ENCODE assay signal across 8 cellular contexts in the genomic region with DNA sequence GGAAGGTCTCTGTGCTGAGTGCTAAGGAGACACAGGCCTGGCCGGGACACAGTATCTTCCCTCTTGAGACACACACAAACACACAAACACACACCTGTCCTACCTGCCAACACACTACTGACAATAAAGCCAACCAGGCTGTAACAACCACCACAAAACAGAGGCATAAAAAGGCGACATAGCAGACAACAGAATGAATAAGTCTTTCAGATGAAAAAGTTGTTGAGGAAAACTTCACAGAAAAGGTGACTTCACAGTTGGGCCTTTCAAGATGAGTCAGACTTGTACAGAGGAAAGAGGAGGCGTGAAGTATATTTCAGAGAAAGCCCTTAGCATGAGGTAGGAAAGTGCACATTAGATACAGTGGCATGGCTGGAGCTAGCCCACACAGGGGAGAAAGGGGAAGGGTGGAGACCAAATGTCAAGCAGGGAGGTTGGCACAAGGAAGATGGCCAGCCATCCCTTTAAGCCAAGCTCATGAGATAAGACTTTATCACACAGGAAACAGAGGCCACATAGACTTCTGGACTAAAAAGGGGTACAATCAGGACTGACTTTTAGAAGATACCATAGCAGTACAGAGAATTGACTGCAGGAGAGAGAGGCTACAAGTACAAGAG. TPM values are rescaled to one million over a fixed set of nuclear protein-coding genes. Genes with fewer than 3 reads are reported as not detected.
A peak's percentile ranks its signal among the peaks of the same experiment; 100 is the strongest.
DNase-seq lines count a peak whose midpoint lies in the region; ATAC-seq and TF ChIP-seq lines count a peak whose summit lies in the region.

No MANE protein-coding gene starts in this region.

- intact Hi-C loops in activated T-helper 2 cell treated with anti-CD3 and anti-CD28 coated beads, Interferon-gamma antibody, Interleukin-2, Interleukin-4, amounts not matched to agents 10 μg/mL and 5 μg/mL and 100 μg/mL, durations not matched to agents 14 hours and 24 hours and 36 hours (cut with micrococcal nuclease), result loop anchor here (1.0 to 10.0 kb wide), 4 partner anchors 10 to 90 kb away; no protein-coding TSS in a partner anchor

- H3K9me3 Mint-ChIP-seq in activated T-helper 2 cell treated with anti-CD3 and anti-CD28 coated beads, Interferon-gamma antibody, Interleukin-2, Interleukin-4, amounts not matched to agents 10 μg/mL and 5 μg/mL and 100 μg/mL, durations not matched to agents 14 hours and 24 hours and 36 hours, result peaks cover 4% of the 10 kb centered on the region
- no peaks in the 10 kb centered on the region for H3K9me3 Mint-ChIP-seq in stimulated activated memory B cell treated with anti-CD40 and anti-IgM and Interleukin-4, amounts not matched to agents 10 μg/mL and 1 μg/mL and 100 μg/mL, for 72 hours
- H3K9me3 Mint-ChIP-seq in WTC11, result no peaks in the 10 kb centered on the region

- no peaks in the 10 kb centered on the region for H4K20me1 ChIP-seq in BLaER1

- 0 out of 2 replicates have a peak, but pooled peaks cover 5% of the 10 kb centered on the region for H3K36me3 ChIP-seq in BLaER1

- H3K27ac Mint-ChIP-seq in activated T-helper 2 cell treated with anti-CD3 and anti-CD28 coated beads, Interferon-gamma antibody, Interleukin-2, Interleukin-4, amounts not matched to agents 10 μg/mL and 5 μg/mL and 100 μg/mL, durations not matched to agents 14 hours and 24 hours and 36 hours, result peak overlapping the region; percentile 96
- H3K27ac Mint-ChIP-seq in stimulated activated memory B cell treated with anti-CD40 and anti-IgM and Interleukin-4, amounts not matched to agents 10 μg/mL and 1 μg/mL and 100 μg/mL, for 72 hours, result peak overlapping the region; percentile 62
- H3K27ac Mint-ChIP-seq in WTC11, result no peak overlapping the region

- CTCF ChIA-PET in WTC11 (lab: Charles Lee), result no interaction called here

- no peak for TF ChIP-seq CTCF in WTC11 (IDR thresholded peaks at IDR 0.05)

- H3K9me3 ChIP-seq in BLaER1, result 0 out of 2 replicates have a peak, but pooled peaks cover 4% of the 10 kb centered on the region

- peaks cover 54% of the 10 kb centered on the region for H3K4me1 Mint-ChIP-seq in activated T-helper 2 cell treated with anti-CD3 and anti-CD28 coated beads, Interferon-gamma antibody, Interleukin-2, Interleukin-4, amounts not matched to agents 10 μg/mL and 5 μg/mL and 100 μg/mL, durations not matched to agents 14 hours and 24 hours and 36 hours (ENCODE audit: low read depth)
- H3K4me1 Mint-ChIP-seq in stimulated activated memory B cell treated with anti-CD40 and anti-IgM and Interleukin-4, amounts not matched to agents 10 μg/mL and 1 μg/mL and 100 μg/mL, for 72 hours, result peaks cover 53% of the 10 kb centered on the region
- H3K4me1 Mint-ChIP-seq in WTC11, result 0 out of 2 replicates have a peak, but pooled peaks cover 6% of the 10 kb centered on the region

- peak; percentile 27 for DNase-seq in activated T-helper 2 cell treated with anti-CD3 and anti-CD28 coated beads, Interferon-gamma antibody, Interleukin-2, Interleukin-4, amounts not matched to agents 10 μg/mL and 5 μg/mL and 100 μg/mL, durations not matched to agents 14 hours and 24 hours and 36 hours (ENCODE audit: low spot score)
- DNase-seq in cerebellar cortex (ENCODE audit: low spot score), result no peak
- no peak for DNase-seq in WTC11 (ENCODE audit: low spot score)
- no peak for DNase-seq in epidermal melanocyte (ENCODE audit: insufficient read length, low spot score)

- no peaks in the 10 kb centered on the region for H3K27me3 Mint-ChIP-seq in activated T-helper 2 cell treated with anti-CD3 and anti-CD28 coated beads, Interferon-gamma antibody, Interleukin-2, Interleukin-4, amounts not matched to agents 10 μg/mL and 5 μg/mL and 100 μg/mL, durations not matched to agents 14 hours and 24 hours and 36 hours (ENCODE audit: low read depth)
- H3K27me3 Mint-ChIP-seq in stimulated activated memory B cell treated with anti-CD40 and anti-IgM and Interleukin-4, amounts not matched to agents 10 μg/mL and 1 μg/mL and 100 μg/mL, for 72 hours, result no peaks in the 10 kb centered on the region
- no peaks in the 10 kb centered on the region for H3K27me3 Mint-ChIP-seq in WTC11 (ENCODE audit: low read depth)

- H3K27me3 ChIP-seq in BLaER1, result no peaks in the 10 kb centered on the region

- POLR2A ChIA-PET in WTC11 (lab: Charles Lee), result no interaction called here

- peaks cover 31% of the 10 kb centered on the region for H3K36me3 Mint-ChIP-seq in activated T-helper 2 cell treated with anti-CD3 and anti-CD28 coated beads, Interferon-gamma antibody, Interleukin-2, Interleukin-4, amounts not matched to agents 10 μg/mL and 5 μg/mL and 100 μg/mL, durations not matched to agents 14 hours and 24 hours and 36 hours (ENCODE audit: low read depth)
- H3K36me3 Mint-ChIP-seq in stimulated activated memory B cell treated with anti-CD40 and anti-IgM and Interleukin-4, amounts not matched to agents 10 μg/mL and 1 μg/mL and 100 μg/mL, for 72 hours, result peaks cover 21% of the 10 kb centered on the region
- H3K36me3 Mint-ChIP-seq in WTC11, result no peaks in the 10 kb centered on the region

- peak overlapping the region; percentile 51 for H3K4me3 Mint-ChIP-seq in activated T-helper 2 cell treated with anti-CD3 and anti-CD28 coated beads, Interferon-gamma antibody, Interleukin-2, Interleukin-4, amounts not matched to agents 10 μg/mL and 5 μg/mL and 100 μg/mL, durations not matched to agents 14 hours and 24 hours and 36 hours (ENCODE audit: low read depth)
- H3K4me3 Mint-ChIP-seq in stimulated activated memory B cell treated with anti-CD40 and anti-IgM and Interleukin-4, amounts not matched to agents 10 μg/mL and 1 μg/mL and 100 μg/mL, for 72 hours, result peak overlapping the region; percentile 25
- H3K4me3 Mint-ChIP-seq in WTC11, result no peak overlapping the region

- no peak overlapping the region for H3K27ac ChIP-seq in BLaER1

- H3K4me2 ChIP-seq in BLaER1, result peak overlapping the region; percentile 46

- ATAC-seq in GM19438 (IDR thresholded peaks at IDR 0.05; ENCODE audit: low read depth, unreplicated experiment) (peak; percentile 98), HG03378 (IDR thresholded peaks at IDR 0.05; ENCODE audit: unreplicated experiment) (peak; percentile 98), WTC11 (no peak)
- peak; percentile 93 for ATAC-seq in stimulated activated memory B cell treated with anti-CD40 and anti-IgM and Interleukin-4, amounts not matched to agents 10 μg/mL and 1 μg/mL and 100 μg/mL, for 72 hours

- no peak overlapping the region for H3K4me3 ChIP-seq in BLaER1

- no peak overlapping the region for H3K9ac ChIP-seq in BLaER1

- H3K4me1 ChIP-seq in BLaER1, result peaks cover 27% of the 10 kb centered on the region

TF ChIP-seq in WTC11, 78 proteins besides CTCF, POLR2A, EP300 and RAD21 (continues in another document):
- TF ChIP-seq, protein P1, sequence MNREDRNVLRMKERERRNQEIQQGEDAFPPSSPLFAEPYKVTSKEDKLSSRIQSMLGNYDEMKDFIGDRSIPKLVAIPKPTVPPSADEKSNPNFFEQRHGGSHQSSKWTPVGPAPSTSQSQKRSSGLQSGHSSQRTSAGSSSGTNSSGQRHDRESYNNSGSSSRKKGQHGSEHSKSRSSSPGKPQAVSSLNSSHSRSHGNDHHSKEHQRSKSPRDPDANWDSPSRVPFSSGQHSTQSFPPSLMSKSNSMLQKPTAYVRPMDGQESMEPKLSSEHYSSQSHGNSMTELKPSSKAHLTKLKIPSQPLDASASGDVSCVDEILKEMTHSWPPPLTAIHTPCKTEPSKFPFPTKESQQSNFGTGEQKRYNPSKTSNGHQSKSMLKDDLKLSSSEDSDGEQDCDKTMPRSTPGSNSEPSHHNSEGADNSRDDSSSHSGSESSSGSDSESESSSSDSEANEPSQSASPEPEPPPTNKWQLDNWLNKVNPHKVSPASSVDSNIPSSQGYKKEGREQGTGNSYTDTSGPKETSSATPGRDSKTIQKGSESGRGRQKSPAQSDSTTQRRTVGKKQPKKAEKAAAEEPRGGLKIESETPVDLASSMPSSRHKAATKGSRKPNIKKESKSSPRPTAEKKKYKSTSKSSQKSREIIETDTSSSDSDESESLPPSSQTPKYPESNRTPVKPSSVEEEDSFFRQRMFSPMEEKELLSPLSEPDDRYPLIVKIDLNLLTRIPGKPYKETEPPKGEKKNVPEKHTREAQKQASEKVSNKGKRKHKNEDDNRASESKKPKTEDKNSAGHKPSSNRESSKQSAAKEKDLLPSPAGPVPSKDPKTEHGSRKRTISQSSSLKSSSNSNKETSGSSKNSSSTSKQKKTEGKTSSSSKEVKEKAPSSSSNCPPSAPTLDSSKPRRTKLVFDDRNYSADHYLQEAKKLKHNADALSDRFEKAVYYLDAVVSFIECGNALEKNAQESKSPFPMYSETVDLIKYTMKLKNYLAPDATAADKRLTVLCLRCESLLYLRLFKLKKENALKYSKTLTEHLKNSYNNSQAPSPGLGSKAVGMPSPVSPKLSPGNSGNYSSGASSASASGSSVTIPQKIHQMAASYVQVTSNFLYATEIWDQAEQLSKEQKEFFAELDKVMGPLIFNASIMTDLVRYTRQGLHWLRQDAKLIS (CRISPR knock-in tag; IDR thresholded peaks at IDR 0.05; ENCODE audit: borderline replicate concordance), result no peak
- no peak for TF ChIP-seq HMGA2 (CRISPR knock-in tag; IDR thresholded peaks at IDR 0.05)
- no peak for TF ChIP-seq ZNF263 (CRISPR knock-in tag; IDR thresholded peaks at IDR 0.05; ENCODE audit: low read depth)
- TF ChIP-seq FOXP1 (CRISPR knock-in tag; IDR thresholded peaks at IDR 0.05; ENCODE audit: borderline replicate concordance), result no peak
- TF ChIP-seq ZNF396 (CRISPR knock-in tag; IDR thresholded peaks at IDR 0.05; ENCODE audit: borderline replicate concordance), result no peak
- TF ChIP-seq, protein P2, sequence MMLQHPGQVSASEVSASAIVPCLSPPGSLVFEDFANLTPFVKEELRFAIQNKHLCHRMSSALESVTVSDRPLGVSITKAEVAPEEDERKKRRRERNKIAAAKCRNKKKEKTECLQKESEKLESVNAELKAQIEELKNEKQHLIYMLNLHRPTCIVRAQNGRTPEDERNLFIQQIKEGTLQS (CRISPR knock-in tag; conservative IDR thresholded peaks at IDR 0.05), result no peak
- TF ChIP-seq, protein P3, sequence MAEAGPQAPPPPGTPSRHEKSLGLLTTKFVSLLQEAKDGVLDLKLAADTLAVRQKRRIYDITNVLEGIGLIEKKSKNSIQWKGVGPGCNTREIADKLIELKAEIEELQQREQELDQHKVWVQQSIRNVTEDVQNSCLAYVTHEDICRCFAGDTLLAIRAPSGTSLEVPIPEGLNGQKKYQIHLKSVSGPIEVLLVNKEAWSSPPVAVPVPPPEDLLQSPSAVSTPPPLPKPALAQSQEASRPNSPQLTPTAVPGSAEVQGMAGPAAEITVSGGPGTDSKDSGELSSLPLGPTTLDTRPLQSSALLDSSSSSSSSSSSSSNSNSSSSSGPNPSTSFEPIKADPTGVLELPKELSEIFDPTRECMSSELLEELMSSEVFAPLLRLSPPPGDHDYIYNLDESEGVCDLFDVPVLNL (CRISPR knock-in tag; IDR thresholded peaks at IDR 0.05; ENCODE audit: borderline replicate concordance, low read depth), result no peak
- TF ChIP-seq ZBTB21 (CRISPR knock-in tag; IDR thresholded peaks at IDR 0.05; ENCODE audit: borderline replicate concordance), result no peak

RNA-seq across cellular contexts. Expression of a gene that starts 54.0 kb away (rescaled TPM):
- total RNA-seq in activated T-helper 2 cell treated with anti-CD3 and anti-CD28 coated beads, Interferon-gamma antibody, Interleukin-2, Interleukin-4, amounts not matched to agents 10 μg/mL and 5 μg/mL and 100 μg/mL, durations not matched to agents 14 hours and 24 hours and 36 hours, result 42.5 and 44.2 TPM in 2 replicates
- 16.2 to 18.4 TPM (median 18.0 TPM) in 3 replicates for total RNA-seq in WTC11 (2021)
